In the genomic region with DNA sequence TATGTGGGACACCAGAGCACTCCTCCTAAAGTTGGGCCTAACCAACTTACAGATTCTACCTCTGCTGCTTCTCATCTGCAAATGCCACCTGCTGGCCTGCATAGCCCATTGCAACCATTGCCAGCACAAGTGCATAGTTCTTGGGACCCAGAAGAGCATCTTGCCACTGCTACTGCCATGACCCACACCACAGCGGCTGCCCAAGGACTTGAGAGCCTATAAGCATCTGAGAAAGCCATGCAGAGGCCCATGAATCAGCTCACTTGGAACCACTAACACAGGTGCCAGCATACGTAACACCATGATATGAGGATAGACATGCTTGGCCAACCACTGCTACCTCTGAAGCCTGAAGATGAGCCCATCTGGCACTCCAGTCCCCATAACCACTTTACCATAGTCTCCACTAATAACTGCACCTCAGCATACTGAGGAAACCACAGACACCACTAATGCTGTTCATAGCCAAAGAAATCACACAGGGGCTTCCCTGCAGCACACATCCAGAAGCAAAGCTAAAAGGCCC, we compare ENCODE assay signal across 9 cellular contexts.
DNase-seq lines count a peak whose midpoint lies in the region; ATAC-seq, FAIRE-seq and TF ChIP-seq lines count a peak whose summit lies in the region.
"Had no signal": no experiment of that assay in that cellular context is flagged by ENCODE, and none has a peak within 500 bp of the region (broad histone marks: within the 10 kb centered on the region; RNA-seq: fewer than 3 reads in every experiment).

No MANE protein-coding gene starts in this region.

- H3K9me3 Mint-ChIP-seq in astrocyte (ENCODE audit: unreplicated experiment), result no peaks in the 10 kb centered on the region
- peaks cover 0 to 2% (median 0%) of the 10 kb centered on the region in 11 donors for H3K9me3 Mint-ChIP-seq in naive thymus-derived CD4-positive, alpha-beta T cell

- peaks cover 7% of the 10 kb centered on the region for H3K27me3 ChIP-seq in A673 (replicated peaks; ENCODE audit: insufficient read depth, low read depth, low read length, poor library complexity)
- no peaks in the 10 kb centered on the region for H3K27me3 ChIP-seq in astrocyte (ENCODE audit: insufficient read depth, low read length)
- no peaks in the 10 kb centered on the region for H3K27me3 ChIP-seq in naive thymus-derived CD4-positive, alpha-beta T cell (ENCODE audit: control insufficient read depth in 2 of 2, insufficient read depth in 2 of 2, low read length in 2 of 2)

- peak; percentile 80 for FAIRE-seq in astrocyte (lab: Jason Lieb, UNC)

- H3K27ac ChIP-seq in A673 (ENCODE audit: low read depth, low read length, poor library complexity, severe bottlenecking) (no peak overlapping the region), astrocyte (ENCODE audit: low read depth, low read length) (no peak overlapping the region)
- no peak overlapping the region for H3K27ac ChIP-seq in naive thymus-derived CD4-positive, alpha-beta T cell (ENCODE audit: low read depth, low read length)

- H3K36me3 ChIP-seq in A673 (ENCODE audit: insufficient read depth, low read length, poor library complexity, severe bottlenecking) (no peaks in the 10 kb centered on the region), astrocyte (ENCODE audit: insufficient read depth, low read length) (no peaks in the 10 kb centered on the region)
- no peaks in the 10 kb centered on the region for H3K36me3 ChIP-seq in naive thymus-derived CD4-positive, alpha-beta T cell (ENCODE audit: control insufficient read depth in 2 of 3, insufficient read depth in 3 of 3, low read length in 3 of 3)

- peak; percentile 50 for TF ChIP-seq CTCF in A673 (conservative IDR thresholded peaks at IDR 0.05; ENCODE audit: low read depth, low read length)
- TF ChIP-seq CTCF in astrocyte (IDR thresholded peaks at IDR 0.05; ENCODE audit: insufficient read depth, low read depth, low read length), result no peak

- H3K27me3 Mint-ChIP-seq in astrocyte (ENCODE audit: low read depth, unreplicated experiment), result no peaks in the 10 kb centered on the region
- H3K27me3 Mint-ChIP-seq in naive thymus-derived CD4-positive, alpha-beta T cell, result no peaks in the 10 kb centered on the region

- BruUV-seq in A673 (replicated peaks; lab: Mats Ljungman, UMichigan), result no TSS peak

- no peaks in the 10 kb centered on the region for H3K4me1 Mint-ChIP-seq in astrocyte (ENCODE audit: low read depth, unreplicated experiment)
- no peaks in the 10 kb centered on the region for H3K4me1 Mint-ChIP-seq in naive thymus-derived CD4-positive, alpha-beta T cell

- CTCF ChIA-PET in A673 (lab: Charles Lee), result no interaction called here
- CTCF ChIA-PET in naive thymus-derived CD4-positive, alpha-beta T cell (lab: Charles Lee), result no interaction called here

- H3K36me3 Mint-ChIP-seq in astrocyte (ENCODE audit: low read depth, unreplicated experiment), result no peaks in the 10 kb centered on the region
- no peaks in the 10 kb centered on the region for H3K36me3 Mint-ChIP-seq in naive thymus-derived CD4-positive, alpha-beta T cell

- intact Hi-C loops in A673 (cut with micrococcal nuclease; ENCODE audit: unreplicated experiment), result no loop called here
- intact Hi-C loops in naive thymus-derived CD4-positive, alpha-beta T cell (cut with micrococcal nuclease), result no loop called here
- intact Hi-C loops in Right ventricle myocardium superior (cut with DNase I), result no loop called here

- no peak overlapping the region for H2AFZ ChIP-seq in astrocyte (ENCODE audit: low read depth, low read length)

- H3K4me2 ChIP-seq in astrocyte (ENCODE audit: low read length), result no peak overlapping the region

- H3K4me3 ChIP-seq in A673 (ENCODE audit: low read depth, low read length, poor library complexity, severe bottlenecking) (no peak overlapping the region), astrocyte (ENCODE audit: insufficient read depth, low read depth, low read length) (no peak overlapping the region)
- H3K4me3 ChIP-seq in naive thymus-derived CD4-positive, alpha-beta T cell (ENCODE audit: low read length), result no peak overlapping the region

- ATAC-seq in GM19351 (IDR thresholded peaks at IDR 0.05; ENCODE audit: unreplicated experiment) (peak; percentile 90), HG03064 (IDR thresholded peaks at IDR 0.05; ENCODE audit: low read depth, unreplicated experiment) (peak; percentile 94), GM21390 (IDR thresholded peaks at IDR 0.05; ENCODE audit: unreplicated experiment) (no peak), Right ventricle myocardium superior (ENCODE audit: poor library complexity) (no peak)
- ATAC-seq in naive thymus-derived CD4-positive, alpha-beta T cell, result no peak

- H3K9ac ChIP-seq in astrocyte (ENCODE audit: low read length), result no peak overlapping the region

- no peak overlapping the region for H3K27ac Mint-ChIP-seq in astrocyte (ENCODE audit: unreplicated experiment)
- H3K27ac Mint-ChIP-seq in naive thymus-derived CD4-positive, alpha-beta T cell, result no peak overlapping the region

- no peaks in the 10 kb centered on the region for H4K20me1 ChIP-seq in astrocyte (ENCODE audit: insufficient read depth, low read length)

- no peaks in the 10 kb centered on the region for H3K9me3 ChIP-seq in A673 (ENCODE audit: low read depth, low read length, poor library complexity, severe bottlenecking)
- no peaks in the 10 kb centered on the region for H3K9me3 ChIP-seq in astrocyte (ENCODE audit: insufficient read depth, low read depth, low read length)
- H3K9me3 ChIP-seq in naive thymus-derived CD4-positive, alpha-beta T cell (ENCODE audit: control insufficient read depth in 2 of 3, low read length in 3 of 3), result no peaks in the 10 kb centered on the region

- POLR2A ChIA-PET in A673 (lab: Charles Lee; ENCODE audit: low non-redundant PET), result no interaction called here
- POLR2A ChIA-PET in naive thymus-derived CD4-positive, alpha-beta T cell (lab: Charles Lee), result no interaction called here

- no peak overlapping the region for H3K4me3 Mint-ChIP-seq in astrocyte (ENCODE audit: unreplicated experiment)
- H3K4me3 Mint-ChIP-seq in naive thymus-derived CD4-positive, alpha-beta T cell, result no peak overlapping the region

- DNase-seq in A673 (ENCODE audit: low spot score) (no peak), astrocyte (ENCODE audit: low read depth) (no peak), Right ventricle myocardium superior (no peak)
- DNase-seq in activated naive CD4-positive, alpha-beta T cell treated with Interleukin-2 at 50 U/mL for 16 hours, result no peak
- DNase-seq in naive thymus-derived CD4-positive, alpha-beta T cell, result no peak
- DNase-seq: C1 segment of cervical spinal cord had no signal

- no peaks in the 10 kb centered on the region for H3K4me1 ChIP-seq in A673 (ENCODE audit: insufficient read depth, low read length, poor library complexity, severe bottlenecking)
- no peaks in the 10 kb centered on the region for H3K4me1 ChIP-seq in astrocyte (ENCODE audit: insufficient read depth, low read length)
- no peaks in the 10 kb centered on the region for H3K4me1 ChIP-seq in naive thymus-derived CD4-positive, alpha-beta T cell (ENCODE audit: control insufficient read depth in 2 of 2, insufficient read depth in 2 of 2, low read length in 2 of 2)

- no peaks in the 10 kb centered on the region for H3K79me2 ChIP-seq in astrocyte (ENCODE audit: insufficient read depth, low read length)

Comparison
In these comparisons a context has a peak if more than half of its experiments do, and no peak if none do; other contexts are left out.
1. ATAC-seq: peak in GM19351 (single experiment) and HG03064 (single experiment); none in naive thymus-derived CD4-positive, alpha-beta T cell (single experiment), GM21390 (single experiment) and Right ventricle myocardium superior (single experiment).